9 cellular contexts compared by ENCODE assay signal in genomic region chr10:51389415-51390342, GRCh38.
DNase-seq lines count a peak whose midpoint lies in the region; ATAC-seq and TF ChIP-seq lines count a peak whose summit lies in the region.
"Had no signal": no experiment of that assay in that cellular context is flagged by ENCODE, and none has a peak within 500 bp of the region (broad histone marks: within the 10 kb centered on the region; RNA-seq: fewer than 3 reads in every experiment).

No MANE protein-coding gene starts in this region.

- H2AFZ ChIP-seq in mammary epithelial cell (ENCODE audit: low read depth, low read length): no peak overlapping the region

- no peaks in the 10 kb centered on the region for H3K36me3 ChIP-seq in mammary epithelial cell (ENCODE audit: insufficient read depth, low read length)

- ATAC-seq in GM21360 (IDR thresholded peaks at IDR 0.05; ENCODE audit: unreplicated experiment): peak; percentile 98
- peak; percentile 66 for ATAC-seq in HG03571 (IDR thresholded peaks at IDR 0.05; ENCODE audit: unreplicated experiment)
- ATAC-seq in left lobe of liver: peak; percentile 78
- peak; percentile 71 for ATAC-seq in stimulated activated memory B cell treated with anti-CD40 and anti-IgM and Interleukin-4, amounts not matched to agents 10 μg/mL and 1 μg/mL and 100 μg/mL, for 72 hours
- ATAC-seq in GM18861 (IDR thresholded peaks at IDR 0.05; ENCODE audit: unreplicated experiment): no peak

- no peaks in the 10 kb centered on the region for H3K79me2 ChIP-seq in mammary epithelial cell (ENCODE audit: insufficient read depth, low read length)

- DNase-seq in GM04504 (ENCODE audit: low read depth) (peak; percentile 99), SKM-1 treated with dmso at 0.1 percent for 144 hours (lab: John Stamatoyannopoulos, UW; ENCODE audit: unreplicated experiment) (peak; percentile 26), mammary epithelial cell (peak; percentile 15), left lobe of liver (ENCODE audit: low spot score) (no peak)

- no peak overlapping the region for H3K9ac ChIP-seq in mammary epithelial cell (ENCODE audit: insufficient read depth, low read length)

- H3K4me1 ChIP-seq in mammary epithelial cell (ENCODE audit: insufficient read depth, low read length): no peaks in the 10 kb centered on the region

- intact Hi-C loops in mammary epithelial cell (cut with micrococcal nuclease): loop anchor here (1.0 to 10.0 kb wide), 6 partner anchors 33 to 825 kb away; no protein-coding TSS in a partner anchor

- dilution Hi-C loops in mammary epithelial cell (cut with HindIII; ENCODE audit: low sequenced_read_pairs): no loop called here

- in situ Hi-C loops in mammary epithelial cell (cut with MboI; ENCODE audit: low sequenced_read_pairs in 2 of 2): loop anchor here in 1 of 2 donors (25.0 kb wide), 1 partner anchor 573 kb away; no protein-coding TSS in a partner anchor

- no peak overlapping the region for H3K4me3 Mint-ChIP-seq in stimulated activated memory B cell treated with anti-CD40 and anti-IgM and Interleukin-4, amounts not matched to agents 10 μg/mL and 1 μg/mL and 100 μg/mL, for 72 hours
- H3K4me3 Mint-ChIP-seq: dendritic cell treated with granulocyte-macrophage colony-stimulating factor and Interleukin-4, amounts not matched to agents 40 ng/mL and 50 ng/mL, for 4 days had no signal

- H3K4me1 Mint-ChIP-seq in stimulated activated memory B cell treated with anti-CD40 and anti-IgM and Interleukin-4, amounts not matched to agents 10 μg/mL and 1 μg/mL and 100 μg/mL, for 72 hours: no peaks in the 10 kb centered on the region

- no peak overlapping the region for H3K27ac ChIP-seq in mammary epithelial cell (ENCODE audit: insufficient read depth, low read depth, low read length)

- H3K4me2 ChIP-seq in mammary epithelial cell (ENCODE audit: insufficient read depth, low read depth, low read length): no peak overlapping the region

- no TSS peak for BruUV-seq in mammary epithelial cell (replicated peaks; lab: Mats Ljungman, UMichigan)

- peak; percentile 88 to 91 for TF ChIP-seq CTCF in mammary epithelial cell (conservative IDR thresholded peaks at IDR 0.05 in 1 of 2, IDR thresholded peaks at IDR 0.05 in 1 of 2; ENCODE audit: extremely low read depth in 1 of 2, insufficient read depth in 1 of 2, low read depth in 1 of 2, low read length in 2 of 2)

- no peak overlapping the region for H3K4me3 ChIP-seq in mammary epithelial cell (replicated peaks in 1 of 3; ENCODE audit: insufficient read depth in 1 of 3, low read depth in 2 of 3, low read length in 3 of 3)

- no peaks in the 10 kb centered on the region for H3K9me3 Mint-ChIP-seq in stimulated activated memory B cell treated with anti-CD40 and anti-IgM and Interleukin-4, amounts not matched to agents 10 μg/mL and 1 μg/mL and 100 μg/mL, for 72 hours
- H3K9me3 Mint-ChIP-seq: dendritic cell treated with granulocyte-macrophage colony-stimulating factor and Interleukin-4, amounts not matched to agents 40 ng/mL and 50 ng/mL, for 4 days had no signal

- no peaks in the 10 kb centered on the region for H3K27me3 ChIP-seq in mammary epithelial cell (ENCODE audit: insufficient read depth, low read length)

- H4K20me1 ChIP-seq in mammary epithelial cell (ENCODE audit: insufficient read depth, low read length): no peaks in the 10 kb centered on the region

- no peak overlapping the region for H3K27ac Mint-ChIP-seq in stimulated activated memory B cell treated with anti-CD40 and anti-IgM and Interleukin-4, amounts not matched to agents 10 μg/mL and 1 μg/mL and 100 μg/mL, for 72 hours
- H3K27ac Mint-ChIP-seq: dendritic cell treated with granulocyte-macrophage colony-stimulating factor and Interleukin-4, amounts not matched to agents 40 ng/mL and 50 ng/mL, for 4 days had no signal

- H3K27me3 Mint-ChIP-seq in stimulated activated memory B cell treated with anti-CD40 and anti-IgM and Interleukin-4, amounts not matched to agents 10 μg/mL and 1 μg/mL and 100 μg/mL, for 72 hours: no peaks in the 10 kb centered on the region
- H3K27me3 Mint-ChIP-seq: dendritic cell treated with granulocyte-macrophage colony-stimulating factor and Interleukin-4, amounts not matched to agents 40 ng/mL and 50 ng/mL, for 4 days had no signal

- no peaks in the 10 kb centered on the region for H3K9me3 ChIP-seq in mammary epithelial cell (replicated peaks; ENCODE audit: insufficient read depth, low read length)

- 53% methylated on average over 3 of the region's 3 CpGs for WGBS in mammary epithelial cell (ENCODE audit: low coverage, missing lambda C conversion rate)

- CTCF ChIA-PET in mammary epithelial cell (lab: Charles Lee; ENCODE audit: low non-redundant PET): interaction anchor here (0.5 to 1.1 kb wide), 4 partner anchors 8 to 1180 kb away, joined by 3 to 6 read pairs (median 4); no protein-coding TSS in a partner anchor

- H3K36me3 Mint-ChIP-seq in stimulated activated memory B cell treated with anti-CD40 and anti-IgM and Interleukin-4, amounts not matched to agents 10 μg/mL and 1 μg/mL and 100 μg/mL, for 72 hours: no peaks in the 10 kb centered on the region
